Comparison of ENCODE assay signal across 18 cellular contexts in the genomic region with DNA sequence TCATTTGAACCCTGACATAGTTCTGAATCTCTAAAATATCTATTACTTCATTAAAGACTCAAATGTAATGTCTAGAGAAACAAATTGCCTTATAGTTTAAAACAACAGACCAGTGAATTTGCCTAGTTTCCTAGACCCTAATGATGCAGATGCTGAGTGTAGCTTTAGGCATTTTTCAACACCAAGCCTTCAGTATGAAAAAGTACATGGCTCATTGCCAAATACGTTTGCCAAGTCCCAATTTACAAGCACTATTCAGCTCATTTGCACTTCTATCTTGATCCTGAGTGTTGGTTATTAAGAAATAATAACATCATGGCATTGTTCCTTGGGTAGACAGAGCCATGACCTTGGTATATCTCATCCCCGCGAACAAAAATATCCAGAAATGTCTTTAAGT. TPM values are rescaled to one million over a fixed set of nuclear protein-coding genes. Genes with fewer than 3 reads are reported as not detected.
DNase-seq lines count a peak whose midpoint lies in the region; ATAC-seq and TF ChIP-seq lines count a peak whose summit lies in the region.
"Had no signal": no experiment of that assay in that cellular context is flagged by ENCODE, and none has a peak within 500 bp of the region (broad histone marks: within the 10 kb centered on the region; RNA-seq: fewer than 3 reads in every experiment).

No MANE protein-coding gene starts in this region.

- no peak for TF ChIP-seq CTCF in retinal pigment epithelial cell (conservative IDR thresholded peaks at IDR 0.05; ENCODE audit: low read depth, low read length)
- TF ChIP-seq CTCF in omental fat pad (IDR thresholded peaks at IDR 0.05), result no peak

- ATAC-seq in GM21367 (IDR thresholded peaks at IDR 0.05; ENCODE audit: unreplicated experiment) (no peak), omental fat pad (ENCODE audit: low FRiP score) (no peak)
- ATAC-seq: A549, upper lobe of right lung had no signal

- DNase-seq in NCI-H146 (lab: John Stamatoyannopoulos, UW) (peak; percentile 6), NCI-H146 treated with DMSO at 0.1 percent for 48 hours (lab: John Stamatoyannopoulos, UW; ENCODE audit: unreplicated experiment) (no peak), NCI-H345 treated with DMSO at 0.1 percent for 48 hours (lab: John Stamatoyannopoulos, UW; ENCODE audit: unreplicated experiment) (peak; percentile 22), dermis microvascular lymphatic vessel endothelial cell (ENCODE audit: low read depth in 2 of 2) (peak; percentile 17 to 65), retinal pigment epithelial cell (ENCODE audit: low read depth) (peak; percentile 69), NCI-H82 treated with DMSO at 0.1 percent for 48 hours (lab: John Stamatoyannopoulos, UW; ENCODE audit: unreplicated experiment) (no peak), omental fat pad (ENCODE audit: low spot score) (no peak)
- DNase-seq: amygdala; Calu3; endodermal cell; hypothalamus; NK-92 treated with Interleukin-12 subunit alpha and Interleukin-12 subunit beta, amount 100 ng/mL, for 24 hours; nucleus accumbens; stimulated activated CD8-positive, alpha-beta memory T cell treated with anti-CD3 and anti-CD28 coated beads, Interleukin-4, amount 100 ng/mL, for 48 hours; SW 1271; upper lobe of right lung had no signal

- no peak overlapping the region for H3K4me3 ChIP-seq in retinal pigment epithelial cell (ENCODE audit: low read length)
- H3K4me3 ChIP-seq: A549, upper lobe of right lung had no signal

RNA-seq across cellular contexts. Expression of a gene that starts 46.8 kb away (rescaled TPM):
- total RNA-seq in dermis microvascular lymphatic vessel endothelial cell (not detected in 2 replicates), omental fat pad (under 1 TPM in 3 of 4 donors, not detected in 1; 0.19 to 0.63 (median 0.48) TPM)

Comparison
In these comparisons a context has a peak if more than half of its experiments do, and no peak if none do; other contexts are left out.
1. DNase-seq: peak in NCI-H146 (single experiment), NCI-H345 treated with DMSO at 0.1 percent for 48 hours (single experiment), dermis microvascular lymphatic vessel endothelial cell (2 of 2) and retinal pigment epithelial cell (single experiment); none in NCI-H146 treated with DMSO at 0.1 percent for 48 hours (single experiment), NCI-H82 treated with DMSO at 0.1 percent for 48 hours (single experiment) and omental fat pad (single experiment).